10 cellular contexts compared by ENCODE assay signal in genomic region chr4:135838889-135839288, GRCh38.
DNase-seq lines count a peak whose midpoint lies in the region; ATAC-seq, FAIRE-seq and TF ChIP-seq lines count a peak whose summit lies in the region.
"Had no signal": no experiment of that assay in that cellular context is flagged by ENCODE, and none has a peak within 500 bp of the region (broad histone marks: within the 10 kb centered on the region; RNA-seq: fewer than 3 reads in every experiment).

No MANE protein-coding gene starts in this region.

- H3K4me1 Mint-ChIP-seq in osteocyte (ENCODE audit: unreplicated experiment) = peaks cover 8% of the 10 kb centered on the region

- H4K20me1 ChIP-seq in HCT116 (ENCODE audit: insufficient read depth) = no peaks in the 10 kb centered on the region
- H4K20me1 ChIP-seq in endothelial cell of umbilical vein (replicated peaks; ENCODE audit: control insufficient read depth, extremely low read depth, insufficient read depth, low read length) = no peaks in the 10 kb centered on the region

- intact Hi-C loops in HCT116 (cut with micrococcal nuclease) (no loop called here), endothelial cell of umbilical vein (cut with micrococcal nuclease) (no loop called here)

- H3K36me3 Mint-ChIP-seq in osteocyte (ENCODE audit: unreplicated experiment) = no peaks in the 10 kb centered on the region

- POLR2A ChIA-PET in HCT116 (lab: Charles Lee) = no interaction called here
- POLR2A ChIA-PET in endothelial cell of umbilical vein (lab: Charles Lee) = no interaction called here

- no peak overlapping the region for H3K27ac ChIP-seq in HCT116 (ENCODE audit: low read depth, low read length)
- no peak overlapping the region for H3K27ac ChIP-seq in endothelial cell of umbilical vein (ENCODE audit: insufficient read depth, low read depth, low read length)
- no peak overlapping the region for H3K27ac ChIP-seq in coronary artery
- H3K27ac ChIP-seq: ascending aorta had no signal

- no peaks in the 10 kb centered on the region for H3K36me3 ChIP-seq in HCT116 (ENCODE audit: control insufficient read depth in 1 of 2, insufficient read depth in 2 of 2, low read length in 2 of 2)
- H3K36me3 ChIP-seq in endothelial cell of umbilical vein (ENCODE audit: control insufficient read depth in 2 of 2, extremely low read depth in 1 of 2, insufficient read depth in 2 of 2, low read length in 2 of 2) = no peaks in the 10 kb centered on the region
- H3K36me3 ChIP-seq: ascending aorta had no signal

- H3K4me2 ChIP-seq in HCT116 (ENCODE audit: low read length) (no peak overlapping the region), endothelial cell of umbilical vein (ENCODE audit: insufficient read depth, low read length) (no peak overlapping the region)

- H2AFZ ChIP-seq in HCT116 (ENCODE audit: low read depth, low read length, poor library complexity, severe bottlenecking) (no peak overlapping the region), endothelial cell of umbilical vein (ENCODE audit: low read depth, low read length) (no peak overlapping the region)

- H3K9me3 Mint-ChIP-seq in osteocyte (ENCODE audit: unreplicated experiment) = no peaks in the 10 kb centered on the region

- FAIRE-seq in endothelial cell of umbilical vein (lab: Jason Lieb, UNC) = no peak

- BruUV-seq in HCT116 (replicated peaks; lab: Mats Ljungman, UMichigan) = no TSS peak
- no TSS peak for BruUV-seq in endothelial cell of umbilical vein (replicated peaks; lab: Mats Ljungman, UMichigan)

- H3K9me3 ChIP-seq in HCT116 (ENCODE audit: control insufficient read depth in 1 of 2, insufficient read depth in 1 of 2, low read depth in 1 of 2, low read length in 2 of 2) (no peaks in the 10 kb centered on the region), endothelial cell of umbilical vein (replicated peaks; ENCODE audit: control insufficient read depth, insufficient read depth, low read length) (no peaks in the 10 kb centered on the region)
- H3K9me3 ChIP-seq: ascending aorta had no signal

- H3K27me3 ChIP-seq in HCT116 (ENCODE audit: insufficient read depth, low read length) (no peaks in the 10 kb centered on the region), endothelial cell of umbilical vein (ENCODE audit: control insufficient read depth in 2 of 2, insufficient read depth in 2 of 2, low read length in 2 of 2) (no peaks in the 10 kb centered on the region)
- H3K27me3 ChIP-seq: ascending aorta had no signal

- TF ChIP-seq CTCF in HCT116 (IDR thresholded peaks at IDR 0.05 in 2 of 3, conservative IDR thresholded peaks at IDR 0.05 in 1 of 3; ENCODE audit: borderline replicate concordance in 1 of 3, insufficient read depth in 1 of 3, low read depth in 2 of 3, low read length in 2 of 3) (no peak), endothelial cell of umbilical vein (IDR thresholded peaks at IDR 0.05; ENCODE audit: extremely low read depth in 1 of 2, insufficient read depth in 1 of 2, low read depth in 1 of 2, low read length in 2 of 2) (no peak), osteocyte (IDR thresholded peaks at IDR 0.05) (no peak), coronary artery (IDR thresholded peaks at IDR 0.05) (no peak)

- TF ChIP-seq POLR2A in HCT116 (IDR thresholded peaks at IDR 0.05; ENCODE audit: borderline replicate concordance, extremely low read depth, insufficient read depth, insufficient read length) (no peak), endothelial cell of umbilical vein (IDR thresholded peaks at IDR 0.05; ENCODE audit: low read depth, low read length) (no peak)

- H3K27ac Mint-ChIP-seq in osteocyte (ENCODE audit: unreplicated experiment) = peak overlapping the region; percentile 29

- no peak for TF ChIP-seq RAD21 in HCT116 (IDR thresholded peaks at IDR 0.05; ENCODE audit: low read depth)

- H3K9me2 ChIP-seq in HCT116 (ENCODE audit: insufficient read depth) = no peaks in the 10 kb centered on the region

- H3K4me3 Mint-ChIP-seq in osteocyte (ENCODE audit: unreplicated experiment) = no peak overlapping the region

- no peaks in the 10 kb centered on the region for H3K27me3 Mint-ChIP-seq in osteocyte (ENCODE audit: unreplicated experiment)

- CTCF ChIA-PET in HCT116 (lab: Charles Lee) (no interaction called here), endothelial cell of umbilical vein (lab: Charles Lee) (no interaction called here)

- DNase-seq in HCT116 (ENCODE audit: low read depth, low spot score) (peak; percentile 2), NCI-H748 (lab: John Stamatoyannopoulos, UW; ENCODE audit: unreplicated experiment) (peak; percentile 69), endothelial cell of umbilical vein (ENCODE audit: low read depth, low spot score) (peak; percentile 6), osteocyte (ENCODE audit: extremely low spot score, unreplicated experiment) (no peak), coronary artery (ENCODE audit: low spot score) (no peak), GDM1 (lab: John Stamatoyannopoulos, UW) (no peak), SW480 (ENCODE audit: low spot score) (no peak)
- DNase-seq: NCI-H2227 treated with DMSO at 0.1 percent for 48 hours; stimulated activated naive CD4-positive, alpha-beta T cell had no signal

- RAD21 ChIA-PET in HCT116 (lab: Charles Lee; ENCODE audit: low non-redundant PET in 1 of 2, low total read pairs in 2 of 2, uncharacterized antibody in 2 of 2, unreplicated experiment in 2 of 2) = no interaction called here

- H3K9me1 ChIP-seq in endothelial cell of umbilical vein (replicated peaks; ENCODE audit: control insufficient read depth, extremely low read depth, insufficient read depth, low read length) = no peaks in the 10 kb centered on the region

- dilution Hi-C loops in endothelial cell of umbilical vein (cut with MboI; ENCODE audit: extremely low pct_ligation_motif_present, low sequenced_read_pairs) = no loop called here

- H3K9ac ChIP-seq in HCT116 (ENCODE audit: low read length) (no peak overlapping the region), endothelial cell of umbilical vein (replicated peaks; ENCODE audit: extremely low read depth, insufficient read depth, low read length) (no peak overlapping the region)

- no peak overlapping the region for H3K4me3 ChIP-seq in HCT116 (replicated peaks in 1 of 2; ENCODE audit: low read depth in 1 of 2, low read length in 2 of 2)
- no peak overlapping the region for H3K4me3 ChIP-seq in endothelial cell of umbilical vein (replicated peaks in 1 of 3; ENCODE audit: insufficient read depth in 1 of 3, low read depth in 1 of 3, low read length in 3 of 3)
- H3K4me3 ChIP-seq in coronary artery = no peak overlapping the region
- H3K4me3 ChIP-seq: ascending aorta had no signal

- H3K4me1 ChIP-seq in HCT116 (ENCODE audit: control insufficient read depth in 1 of 2, insufficient read depth in 2 of 2, low read length in 2 of 2) (no peaks in the 10 kb centered on the region), endothelial cell of umbilical vein (ENCODE audit: control insufficient read depth, extremely low read depth, insufficient read depth, low read length) (no peaks in the 10 kb centered on the region)
- H3K4me1 ChIP-seq: ascending aorta had no signal

- no peak for ATAC-seq in HCT116

- H3K79me2 ChIP-seq in HCT116 (ENCODE audit: insufficient read depth, low read length) (no peaks in the 10 kb centered on the region), endothelial cell of umbilical vein (ENCODE audit: control insufficient read depth, insufficient read depth, low read length) (no peaks in the 10 kb centered on the region)

TF ChIP-seq in HCT116, 20 proteins besides CTCF, POLR2A, EP300 and RAD21:
- no peak for TF ChIP-seq EZH2phosphoT487 (IDR thresholded peaks at IDR 0.05; ENCODE audit: borderline replicate concordance)
- no peak for TF ChIP-seq SRF (IDR thresholded peaks at IDR 0.05; ENCODE audit: low read depth)
- no peak for TF ChIP-seq YY1 (IDR thresholded peaks at IDR 0.05; ENCODE audit: extremely low read depth, insufficient replicate concordance, low read depth, low read length)

TF ChIP-seq in endothelial cell of umbilical vein, 7 proteins besides CTCF, POLR2A, EP300 and RAD21:
- TF ChIP-seq JUN (IDR thresholded peaks at IDR 0.05; ENCODE audit: borderline replicate concordance, insufficient read depth, insufficient read length, low read depth) (no peak), MYC (IDR thresholded peaks at IDR 0.05; ENCODE audit: low read depth, low read length) (no peak), GATA2 (IDR thresholded peaks at IDR 0.05; ENCODE audit: insufficient read depth, insufficient read length, low read depth, low read length) (no peak), MAX (IDR thresholded peaks at IDR 0.05; ENCODE audit: insufficient read depth, insufficient read length) (no peak), EZH2 (IDR thresholded peaks at IDR 0.05; ENCODE audit: borderline replicate concordance, low read depth, low read length, severe bottlenecking) (no peak), FOS (IDR thresholded peaks at IDR 0.05; ENCODE audit: borderline replicate concordance, insufficient read depth, low read length) (no peak), POLR2AphosphoS5 (IDR thresholded peaks at IDR 0.05; ENCODE audit: insufficient read depth, low read depth, low read length) (no peak)
TF ChIP-seq in endothelial cell of umbilical vein: peak in this region for 0.

Comparison
In these comparisons a context has a peak if more than half of its experiments do, and no peak if none do; other contexts are left out.
1. DNase-seq: peak in HCT116 (single experiment), NCI-H748 (single experiment) and endothelial cell of umbilical vein (single experiment); none in osteocyte (single experiment), coronary artery (single experiment), GDM1 (single experiment) and SW480 (single experiment).